Comparison of ENCODE assay signal across 9 cellular contexts in genomic region chr5:71757590-71758543, GRCh38. TPM values are rescaled to one million over a fixed set of nuclear protein-coding genes. Genes with fewer than 3 reads are reported as not detected.
DNase-seq lines count a peak whose midpoint lies in the region; ATAC-seq and TF ChIP-seq lines count a peak whose summit lies in the region.
"Had no signal": no experiment of that assay in that cellular context is flagged by ENCODE, and none has a peak within 500 bp of the region (broad histone marks: within the 10 kb centered on the region; RNA-seq: fewer than 3 reads in every experiment).

No MANE protein-coding gene starts in this region.

- POLR2A ChIA-PET in Caco-2 (lab: Charles Lee) = no interaction called here
- POLR2A ChIA-PET in IMR-90 (lab: Charles Lee; ENCODE audit: unreplicated experiment) = no interaction called here

- no peak overlapping the region for H3K4ac ChIP-seq in IMR-90 (ENCODE audit: low read depth, low read length)

- no peak overlapping the region for H2AK5ac ChIP-seq in IMR-90 (ENCODE audit: low read depth, low read length)

- H4K8ac ChIP-seq in IMR-90 (ENCODE audit: low read depth in 2 of 2, low read length in 2 of 2) = no peak overlapping the region

- H3K27ac ChIP-seq in IMR-90 (ENCODE audit: insufficient read depth, low read length) = no peak overlapping the region
- no peak overlapping the region for H3K27ac ChIP-seq in RWPE2 (ENCODE audit: poor library complexity, severe bottlenecking)
- H3K27ac ChIP-seq in adrenal gland = peak overlapping the region in 4 of 5 donors; percentile 62 to 80 (median 68)
- H3K27ac ChIP-seq in right atrium auricular region = no peak overlapping the region
- no peak overlapping the region for H3K27ac ChIP-seq in rectal smooth muscle tissue (ENCODE audit: low read depth, low read length)

- intact Hi-C loops in Caco-2 (cut with micrococcal nuclease; ENCODE audit: unreplicated experiment) (loop anchor here (1.0 to 10.0 kb wide), 6 partner anchors 66 to 283 kb away; partner anchors contain the start of gene MCCC2), IMR-90 (cut with micrococcal nuclease) (loop anchor here (5.0 kb wide), 1 partner anchor 301 kb away; the partner anchor contains the start of gene BDP1), adrenal gland (cut with DNase I) (loop anchor here (10.0 kb wide), 2 partner anchors 273 to 283 kb away; no protein-coding TSS in a partner anchor)

- H3K9me1 ChIP-seq in IMR-90 (ENCODE audit: insufficient read depth, low read length) = no peaks in the 10 kb centered on the region

- TF ChIP-seq CTCF in Caco-2 (IDR thresholded peaks at IDR 0.05; ENCODE audit: insufficient read depth in 1 of 2, low read depth in 1 of 2, low read length in 1 of 2, severe bottlenecking in 1 of 2, unreplicated experiment in 1 of 2) (peak; percentile 76 to 90), IMR-90 (conservative IDR thresholded peaks at IDR 0.05; ENCODE audit: low read depth, low read length) (peak; percentile 73), RWPE2 (IDR thresholded peaks at IDR 0.05; ENCODE audit: poor library complexity, severe bottlenecking) (peak; percentile 95), adrenal gland (IDR thresholded peaks at IDR 0.05) (peak; percentile 68 to 97 (median 92)), right atrium auricular region (IDR thresholded peaks at IDR 0.05) (peak; percentile 44 to 78)

- H4K91ac ChIP-seq in IMR-90 (ENCODE audit: insufficient read depth, low read depth, low read length) = no peak overlapping the region

- peak overlapping the region; percentile 73 for H2AFZ ChIP-seq in IMR-90 (replicated peaks; ENCODE audit: low read length, poor library complexity)

- dilution Hi-C loops in IMR-90 (cut with HindIII; ENCODE audit: low sequenced_read_pairs, unreplicated experiment) = no loop called here

- no peak overlapping the region for H2AK9ac ChIP-seq in IMR-90 (replicated peaks; ENCODE audit: low read depth, low read length, poor library complexity)

- no peak for TF ChIP-seq POLR2A in IMR-90 (IDR thresholded peaks at IDR 0.05; ENCODE audit: low read depth, low read length)
- TF ChIP-seq POLR2A in adrenal gland (IDR thresholded peaks at IDR 0.05) = no peak

- H4K5ac ChIP-seq in IMR-90 (ENCODE audit: low read depth, low read length) = no peak overlapping the region

- H3K9ac ChIP-seq in IMR-90 (ENCODE audit: low read depth, low read length) (no peak overlapping the region), rectal smooth muscle tissue (ENCODE audit: low read length) (no peak overlapping the region)

- peak; percentile 78 for ATAC-seq in GM19395 (IDR thresholded peaks at IDR 0.05; ENCODE audit: unreplicated experiment)
- peak; percentile 100 for ATAC-seq in IMR-90 (ENCODE audit: low read depth)
- peak; percentile 100 for ATAC-seq in RWPE2 (ENCODE audit: low read depth)

- peak; percentile 83 for TF ChIP-seq RAD21 in IMR-90 (IDR thresholded peaks at IDR 0.05; ENCODE audit: low read length)

- no peaks in the 10 kb centered on the region; the same call in none of the 2 replicates for H3K9me3 ChIP-seq in Caco-2
- no peaks in the 10 kb centered on the region for H3K9me3 ChIP-seq in IMR-90 (ENCODE audit: control insufficient read depth, insufficient read depth, low read length)
- H3K9me3 ChIP-seq in RWPE2 (ENCODE audit: severe bottlenecking) = no peaks in the 10 kb centered on the region
- H3K9me3 ChIP-seq in adrenal gland (replicated peaks in 1 of 3) = no peaks in the 10 kb centered on the region
- no peaks in the 10 kb centered on the region for H3K9me3 ChIP-seq in right atrium auricular region

- no peaks in the 10 kb centered on the region for H3K4me1 Mint-ChIP-seq in Caco-2 (ENCODE audit: low read depth, unreplicated experiment)

- H3K23ac ChIP-seq in IMR-90 (ENCODE audit: low read depth, low read length) = no peak overlapping the region

- CTCF ChIA-PET in Caco-2 (lab: Charles Lee) (interaction anchor here (1.1 to 1.5 kb wide), 2 partner anchors 171 to 283 kb away, joined by 3 to 6 read pairs; partner anchors contain the start of gene MCCC2), IMR-90 (lab: Yijun Ruan, JAX) (interaction anchor here (0.7 to 1.7 kb wide), 7 partner anchors 13 to 282 kb away, joined by 3 to 6 read pairs (median 3); partner anchors contain the start of gene MCCC2)

- H3K27me3 Mint-ChIP-seq in Caco-2 (ENCODE audit: insufficient read depth, unreplicated experiment) = peaks cover 3% of the 10 kb centered on the region

- in situ Hi-C loops in IMR-90 (cut with MboI; ENCODE audit: low sequenced_read_pairs) = loop anchor here (10.0 to 25.0 kb wide), 2 partner anchors 96 to 283 kb away; no protein-coding TSS in a partner anchor

- H2BK120ac ChIP-seq in IMR-90 (ENCODE audit: low read depth, low read length) = no peak overlapping the region

- peak; percentile 62 to 68 for DNase-seq in Caco-2
- peak; percentile 71 for DNase-seq in IMR-90
- no peak for DNase-seq in RWPE2 (ENCODE audit: low spot score)
- peak; percentile 87 to 97 (median 94) for DNase-seq in adrenal gland
- DNase-seq in right atrium auricular region (ENCODE audit: low spot score) = no peak
- DNase-seq in NK-92 treated with Interleukin-12 subunit alpha and Interleukin-12 subunit beta, amount 100 ng/mL, for 24 hours (lab: John Stamatoyannopoulos, UW) = no peak

- no peak overlapping the region for H3K14ac ChIP-seq in IMR-90 (replicated peaks; ENCODE audit: low read depth, low read length)

- H4K20me1 ChIP-seq in IMR-90 (ENCODE audit: insufficient read depth, low read length) = no peaks in the 10 kb centered on the region

- no peak overlapping the region for H2BK20ac ChIP-seq in IMR-90 (ENCODE audit: low read depth, low read length)

- H3K27me3 ChIP-seq in Caco-2 (replicated peaks; ENCODE audit: control insufficient read depth, insufficient read depth, low read length) (peaks cover 1% of the 10 kb centered on the region; the same call in 1 of the 2 replicates), IMR-90 (ENCODE audit: control insufficient read depth, insufficient read depth, low read length) (peaks cover 6% of the 10 kb centered on the region), RWPE2 (ENCODE audit: insufficient read depth, poor library complexity, severe bottlenecking) (no peaks in the 10 kb centered on the region), adrenal gland (no peaks in the 10 kb centered on the region), right atrium auricular region (no peaks in the 10 kb centered on the region), rectal smooth muscle tissue (ENCODE audit: control insufficient read depth, insufficient read depth, low read length) (no peaks in the 10 kb centered on the region)

- no peak overlapping the region for H3K56ac ChIP-seq in IMR-90 (ENCODE audit: extremely low read depth, insufficient read depth, low read length)

- no peaks in the 10 kb centered on the region for H3K9me3 Mint-ChIP-seq in Caco-2 (ENCODE audit: unreplicated experiment)

- no peak overlapping the region for H3K18ac ChIP-seq in IMR-90 (ENCODE audit: low read depth, low read length)

- no peaks in the 10 kb centered on the region for H3K36me3 ChIP-seq in Caco-2 (ENCODE audit: control insufficient read depth, insufficient read depth, low read length)
- no peaks in the 10 kb centered on the region for H3K36me3 ChIP-seq in IMR-90 (ENCODE audit: control insufficient read depth, insufficient read depth, low read length)
- H3K36me3 ChIP-seq in RWPE2 (ENCODE audit: low read depth) = no peaks in the 10 kb centered on the region
- no peaks in the 10 kb centered on the region for H3K36me3 ChIP-seq in adrenal gland (replicated peaks in 1 of 2)
- no peaks in the 10 kb centered on the region for H3K36me3 ChIP-seq in right atrium auricular region
- no peaks in the 10 kb centered on the region for H3K36me3 ChIP-seq in rectal smooth muscle tissue (ENCODE audit: control insufficient read depth, insufficient read depth, low read length)

- H3K4me3 ChIP-seq in Caco-2 (ENCODE audit: low read depth, low read length) = no peak overlapping the region
- no peak overlapping the region for H3K4me3 ChIP-seq in IMR-90 (ENCODE audit: insufficient read depth, low read depth, low read length)
- H3K4me3 ChIP-seq in RWPE2 (ENCODE audit: severe bottlenecking) = no peak overlapping the region
- no peak overlapping the region for H3K4me3 ChIP-seq in adrenal gland
- H3K4me3 ChIP-seq in right atrium auricular region = peak overlapping the region; percentile 3 to 27
- H3K4me3 ChIP-seq in rectal smooth muscle tissue (ENCODE audit: low read length) = peak overlapping the region; percentile 47

- no peak overlapping the region for H3K27ac Mint-ChIP-seq in Caco-2 (ENCODE audit: unreplicated experiment)

- no peaks in the 10 kb centered on the region for H3K36me3 Mint-ChIP-seq in Caco-2 (ENCODE audit: insufficient read depth, unreplicated experiment)

- H3K4me3 Mint-ChIP-seq in Caco-2 (ENCODE audit: unreplicated experiment) = no peak overlapping the region

- H3K4me1 ChIP-seq in Caco-2 = no peaks in the 10 kb centered on the region
- H3K4me1 ChIP-seq in IMR-90 (ENCODE audit: control insufficient read depth, insufficient read depth, low read length) = no peaks in the 10 kb centered on the region
- H3K4me1 ChIP-seq in RWPE2 (ENCODE audit: insufficient read depth, poor library complexity, severe bottlenecking) = no peaks in the 10 kb centered on the region
- H3K4me1 ChIP-seq in adrenal gland (replicated peaks in 1 of 2) = peaks cover 5 to 6% of the 10 kb centered on the region in 2 donors
- H3K4me1 ChIP-seq in right atrium auricular region = peaks cover 0 to 5% of the 10 kb centered on the region in 2 donors
- no peaks in the 10 kb centered on the region for H3K4me1 ChIP-seq in rectal smooth muscle tissue (ENCODE audit: control insufficient read depth, insufficient read depth, low read length)

- BruUV-seq in Caco-2 (replicated peaks; lab: Mats Ljungman, UMichigan) = no TSS peak
- no TSS peak for BruUV-seq in IMR-90 (replicated peaks; lab: Mats Ljungman, UMichigan)

- no peak overlapping the region for H2BK5ac ChIP-seq in IMR-90 (ENCODE audit: low read depth, low read length, poor library complexity, severe bottlenecking)

- peak overlapping the region; percentile 59 for H3K4me2 ChIP-seq in IMR-90 (ENCODE audit: low read depth, low read length)

- no peak overlapping the region for H2BK15ac ChIP-seq in IMR-90 (ENCODE audit: low read depth, low read length)

- H3K79me1 ChIP-seq in IMR-90 (ENCODE audit: low read depth in 1 of 2, low read length in 2 of 2) = no peaks in the 10 kb centered on the region

- WGBS in IMR-90 (ENCODE audit: extremely low coverage in 2 of 2, insufficient read length in 1 of 2), 2 experiments = no CpG with 5 or more reads among the region's 14 CpGs
- WGBS in adrenal gland, 4 donors = 7 to 11% (median 8%) methylated on average over 14 of the region's 14 CpGs

TF ChIP-seq in IMR-90, 13 proteins besides CTCF, POLR2A, EP300 and RAD21 (continues in another document):
- TF ChIP-seq SMC3 (IDR thresholded peaks at IDR 0.05; ENCODE audit: low read depth, low read length) (peak; percentile 47), BHLHE40 (IDR thresholded peaks at IDR 0.05; ENCODE audit: low read depth, low read length) (no peak)

RNA-seq across cellular contexts. Expression of gene CARTPT, which starts 38.8 kb away (rescaled TPM):
- total RNA-seq in Caco-2 (2022) (not detected in 2 replicates), IMR-90 (2012; rRNA removed) (not detected in 2 replicates), adrenal gland (10 to 100 TPM in 3 of 8 donors, 1 to 10 TPM in 2, under 1 TPM in 2, not detected in 1; 0.60 to 75.4 (median 9.5) TPM), right atrium auricular region (not detected)
- polyA plus RNA-seq in IMR-90 (2012; rRNA removed) (not detected in 2 replicates), adrenal gland (100 to 1,000 TPM in 2 of 3 donors, 10 to 100 TPM in 1; 48.5 to 317 (median 241) TPM)
- polyA plus RNA-seq in IMR-90 (2012; cell fraction: cytosol; rRNA removed) = not detected in 2 replicates
- not detected in 2 replicates for polyA plus RNA-seq in IMR-90 (2012; cell fraction: nucleus; rRNA removed; ENCODE audit: low replicate concordance)
- total RNA-seq: activated CD8-positive, alpha-beta memory T cell treated with anti-CD3 and anti-CD28 coated beads for 36 hours had no signal

Comparison
In these comparisons a context has a peak if more than half of its experiments do, and no peak if none do; other contexts are left out.
1. DNase-seq: peak in Caco-2 (2 of 2), IMR-90 (single experiment) and adrenal gland (7 of 7); none in RWPE2 (single experiment), right atrium auricular region (single experiment) and NK-92 treated with Interleukin-12 subunit alpha and Interleukin-12 subunit beta, amount 100 ng/mL, for 24 hours (single experiment).
2. H3K4me3 ChIP-seq: peak in right atrium auricular region (2 of 2) and rectal smooth muscle tissue (single experiment); none in Caco-2 (single experiment), IMR-90 (single experiment), RWPE2 (single experiment) and adrenal gland (0 of 4).
3. H3K27ac ChIP-seq: peak in adrenal gland (4 of 5); none in IMR-90 (single experiment), RWPE2 (single experiment), right atrium auricular region (0 of 2) and rectal smooth muscle tissue (single experiment).
4. Peak in every context shown above with its lines, with median percentiles within 50 percentile points of each other: CTCF ChIP-seq and ATAC-seq.